ENCODE assay signal across 17 cellular contexts in genomic region chr11:105393326-105393725, GRCh38.
DNase-seq lines count a peak whose midpoint lies in the region; ATAC-seq and TF ChIP-seq lines count a peak whose summit lies in the region.
"Had no signal": no experiment of that assay in that cellular context is flagged by ENCODE, and none has a peak within 500 bp of the region (broad histone marks: within the 10 kb centered on the region; RNA-seq: fewer than 3 reads in every experiment).

No MANE protein-coding gene starts in this region.

- H2AK5ac ChIP-seq in mesendoderm (ENCODE audit: low read length): no peak overlapping the region

- H3K36me3 Mint-ChIP-seq in chondrocyte (ENCODE audit: low read depth): no peaks in the 10 kb centered on the region
- H3K36me3 Mint-ChIP-seq: CD4-positive, alpha-beta memory T cell had no signal

- no peak overlapping the region for H3K18ac ChIP-seq in mesendoderm (ENCODE audit: low read length)

- no peak overlapping the region for H3K23ac ChIP-seq in mesendoderm (ENCODE audit: low read length)

- no peak overlapping the region for H3K4me2 ChIP-seq in mesendoderm (ENCODE audit: low read length)
- H3K4me2 ChIP-seq: A549 had no signal

- H3K56ac ChIP-seq in mesendoderm (ENCODE audit: low read length): no peak overlapping the region

- WGBS in mesendoderm (ENCODE audit: extremely low coverage, insufficient coverage, low lambda C conversion rate): no CpG with 5 or more reads among the region's 2 CpGs

- H2BK15ac ChIP-seq in mesendoderm (replicated peaks; ENCODE audit: low read depth): no peak overlapping the region

- H3K27ac Mint-ChIP-seq in chondrocyte (ENCODE audit: unreplicated experiment): no peak overlapping the region
- H3K27ac Mint-ChIP-seq: CD4-positive, alpha-beta memory T cell; HFFc6 had no signal

- no peaks in the 10 kb centered on the region for H3K36me3 ChIP-seq in mesendoderm (ENCODE audit: control insufficient read depth, insufficient read depth, low read length)
- H3K36me3 ChIP-seq: HAP-1 had no signal

- H3K79me2 ChIP-seq in mesendoderm (ENCODE audit: control insufficient read depth, insufficient read depth, low read length): no peaks in the 10 kb centered on the region

- H4K8ac ChIP-seq in mesendoderm (ENCODE audit: low read depth, low read length): no peak overlapping the region

- H3K4me1 Mint-ChIP-seq in chondrocyte (ENCODE audit: low read depth): no peaks in the 10 kb centered on the region
- H3K4me1 Mint-ChIP-seq: CD4-positive, alpha-beta memory T cell had no signal

- no peak overlapping the region for H2BK120ac ChIP-seq in mesendoderm (ENCODE audit: low read depth, low read length)

- no peak overlapping the region for H3K4me3 Mint-ChIP-seq in chondrocyte (ENCODE audit: unreplicated experiment)
- H3K4me3 Mint-ChIP-seq: CD4-positive, alpha-beta memory T cell; HFFc6 had no signal

- H3K9ac ChIP-seq in mesendoderm (ENCODE audit: low read length): no peak overlapping the region

- ATAC-seq in GM21360 (IDR thresholded peaks at IDR 0.05; ENCODE audit: unreplicated experiment): no peak
- ATAC-seq: A549 had no signal

- no peaks in the 10 kb centered on the region for H3K4me1 ChIP-seq in mesendoderm (ENCODE audit: control insufficient read depth, low read depth, low read length)
- H3K4me1 ChIP-seq: A549, Caco-2, HAP-1 had no signal

- no peaks in the 10 kb centered on the region for H3K27me3 Mint-ChIP-seq in chondrocyte (ENCODE audit: low read depth)
- H3K27me3 Mint-ChIP-seq: CD4-positive, alpha-beta memory T cell had no signal

- H3K79me1 ChIP-seq in mesendoderm (ENCODE audit: low read length): no peaks in the 10 kb centered on the region

- H3K4me3 ChIP-seq in mesendoderm (ENCODE audit: low read length): no peak overlapping the region
- H3K4me3 ChIP-seq: A549, HAP-1 had no signal

- H2BK5ac ChIP-seq in mesendoderm (ENCODE audit: low read length): no peak overlapping the region

- no peak overlapping the region for H4K5ac ChIP-seq in mesendoderm (ENCODE audit: low read length)

- no peak overlapping the region for H3K4ac ChIP-seq in mesendoderm (ENCODE audit: low read depth, low read length)

- no peaks in the 10 kb centered on the region for H3K27me3 ChIP-seq in mesendoderm (ENCODE audit: insufficient read depth, low read length, poor library complexity)

- TF ChIP-seq CTCF in chondrocyte (IDR thresholded peaks at IDR 0.05): no peak

- no peaks in the 10 kb centered on the region for H3K9me3 Mint-ChIP-seq in chondrocyte (ENCODE audit: low read depth)
- H3K9me3 Mint-ChIP-seq: CD4-positive, alpha-beta memory T cell; HFFc6 had no signal

- DNase-seq in COLO829 (ENCODE audit: low spot score): peak; percentile 6
- DNase-seq in dermis blood vessel endothelial cell: peak; percentile 24
- peak; percentile 4 for DNase-seq in mesendoderm
- DNase-seq in epidermal melanocyte (ENCODE audit: insufficient read length, low spot score): no peak
- no peak for DNase-seq in stimulated activated CD4-positive, alpha-beta T cell treated with anti-CD3 and anti-CD28 coated beads, Interleukin-1b, Interleukin-23, amount 100 ng/mL, for 48 hours
- no peak for DNase-seq in chondrocyte (ENCODE audit: low spot score)
- DNase-seq: 8988T; C1 segment of cervical spinal cord; Caco-2; CD4-positive, alpha-beta memory T cell; DMS153; DND-41; GOT3; HFFc6 had no signal

- no peak overlapping the region for H3K27ac ChIP-seq in mesendoderm (ENCODE audit: low read depth, low read length)
- H3K27ac ChIP-seq: A549 had no signal

Comparison
In these comparisons a context has a peak if more than half of its experiments do, and no peak if none do; other contexts are left out.
1. DNase-seq: peak in COLO829 (single experiment), dermis blood vessel endothelial cell (single experiment) and mesendoderm (single experiment); none in epidermal melanocyte (single experiment), stimulated activated CD4-positive, alpha-beta T cell treated with anti-CD3 and anti-CD28 coated beads, Interleukin-1b, Interleukin-23, amount 100 ng/mL, for 48 hours (single experiment) and chondrocyte (single experiment).